In the genomic region with DNA sequence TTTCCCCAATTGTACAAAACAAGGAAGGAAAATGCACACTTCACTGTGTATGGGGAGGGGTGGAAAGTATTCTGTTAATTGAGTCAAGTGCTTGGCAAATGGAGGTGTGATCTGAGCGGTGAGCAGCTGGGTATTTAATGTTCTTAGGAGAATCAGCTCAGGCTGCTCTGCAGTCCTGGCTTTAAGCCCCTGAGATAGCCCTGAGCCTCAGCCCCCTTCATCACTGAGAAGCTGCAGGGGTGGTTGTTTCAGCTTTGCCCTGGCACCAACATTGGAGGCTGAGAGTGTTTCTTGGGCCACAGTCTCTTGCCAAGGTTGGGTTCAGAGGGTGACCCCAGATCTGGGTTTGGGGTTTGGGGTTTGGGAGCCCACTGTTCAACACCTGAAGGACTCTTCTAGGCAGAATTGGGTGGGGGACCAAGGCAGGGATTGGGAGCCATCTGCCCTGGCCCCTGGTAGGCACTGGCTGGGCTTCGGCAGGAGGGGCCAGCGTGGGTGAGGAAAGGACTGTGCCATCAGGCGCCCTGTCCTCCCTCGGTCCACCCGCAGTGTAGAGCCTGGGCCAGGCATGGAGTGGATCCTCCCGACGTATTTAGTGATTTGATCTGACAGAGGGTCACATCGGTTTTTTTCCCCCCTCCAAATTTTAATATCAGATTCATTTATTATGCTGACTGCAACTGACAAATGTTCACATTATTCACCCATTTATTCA, we compare ENCODE assay signal across 30 cellular contexts.
"Had no signal": no experiment of that assay in that cellular context is flagged by ENCODE, and none has a peak within 500 bp of the region (broad histone marks: within the 10 kb centered on the region; RNA-seq: fewer than 3 reads in every experiment).

No MANE protein-coding gene starts in this region.

- H3K4me1 Mint-ChIP-seq: activated CD4-positive, alpha-beta T cell treated with anti-CD3 and anti-CD28 coated beads for 36 hours; activated CD8-positive, alpha-beta memory T cell treated with anti-CD3 and anti-CD28 coated beads, Interleukin-2, amount 10 ng/mL, durations not matched to agents 7 days and 5 days; mesothelial cell of epicardium; naive B cell; stimulated activated memory B cell treated with anti-CD40 and anti-IgM and Interleukin-4, amounts not matched to agents 10 μg/mL and 1 μg/mL and 100 μg/mL, for 72 hours; stimulated activated naive CD8-positive, alpha-beta T cell treated with anti-CD3 and anti-CD28 coated beads, Interleukin-15, amount 100 ng/mL, for 72 hours had no signal

- H3K27ac Mint-ChIP-seq: activated CD4-positive, alpha-beta T cell treated with anti-CD3 and anti-CD28 coated beads for 36 hours; activated CD8-positive, alpha-beta memory T cell treated with anti-CD3 and anti-CD28 coated beads, Interleukin-2, amount 10 ng/mL, durations not matched to agents 7 days and 5 days; activated CD8-positive, alpha-beta T cell treated with anti-CD3 and anti-CD28 coated beads, Interleukin-2, amount 10 ng/mL, durations not matched to agents 7 days and 5 days; activated naive CD8-positive, alpha-beta T cell; activated T-helper 2 cell treated with anti-CD3 and anti-CD28 coated beads, Interferon-gamma antibody, Interleukin-2, Interleukin-4, amounts not matched to agents 10 μg/mL and 5 μg/mL and 100 μg/mL, durations not matched to agents 14 hours and 24 hours and 36 hours; mesothelial cell of epicardium; naive B cell; stimulated activated memory B cell treated with anti-CD40 and anti-IgM and Interleukin-4, amounts not matched to agents 10 μg/mL and 1 μg/mL and 100 μg/mL, for 72 hours; stimulated activated naive CD8-positive, alpha-beta T cell treated with anti-CD3 and anti-CD28 coated beads, Interleukin-15, amount 100 ng/mL, for 72 hours; T-helper 2 cell treated with Interferon-gamma antibody and Interleukin-4, amounts not matched to agents 5 μg/mL and 100 μg/mL, for 36 hours had no signal

- H3K27me3 Mint-ChIP-seq: activated CD4-positive, alpha-beta T cell treated with anti-CD3 and anti-CD28 coated beads for 36 hours; activated CD8-positive, alpha-beta memory T cell treated with anti-CD3 and anti-CD28 coated beads, Interleukin-2, amount 10 ng/mL, durations not matched to agents 7 days and 5 days; stimulated activated memory B cell treated with anti-CD40 and anti-IgM and Interleukin-4, amounts not matched to agents 10 μg/mL and 1 μg/mL and 100 μg/mL, for 72 hours; stimulated activated naive CD8-positive, alpha-beta T cell treated with anti-CD3 and anti-CD28 coated beads, Interleukin-15, amount 100 ng/mL, for 72 hours had no signal

- H3K36me3 Mint-ChIP-seq: activated CD8-positive, alpha-beta memory T cell treated with anti-CD3 and anti-CD28 coated beads, Interleukin-2, amount 10 ng/mL, durations not matched to agents 7 days and 5 days; activated naive CD8-positive, alpha-beta T cell; mesothelial cell of epicardium; naive B cell; stimulated activated memory B cell treated with anti-CD40 and anti-IgM and Interleukin-4, amounts not matched to agents 10 μg/mL and 1 μg/mL and 100 μg/mL, for 72 hours had no signal

- ATAC-seq: activated CD4-positive, alpha-beta T cell treated with anti-CD3 and anti-CD28 coated beads for 36 hours; activated CD8-positive, alpha-beta memory T cell treated with anti-CD3 and anti-CD28 coated beads, Interleukin-2, amount 10 ng/mL, durations not matched to agents 7 days and 5 days; activated CD8-positive, alpha-beta T cell treated with anti-CD3 and anti-CD28 coated beads, Interleukin-2, amount 10 ng/mL, durations not matched to agents 7 days and 5 days; body of pancreas; foreskin keratinocyte; left cardiac atrium; pancreas; stimulated activated memory B cell treated with anti-CD40 and anti-IgM and Interleukin-4, amounts not matched to agents 10 μg/mL and 1 μg/mL and 100 μg/mL, for 72 hours; stimulated activated naive CD8-positive, alpha-beta T cell treated with anti-CD3 and anti-CD28 coated beads, Interleukin-15, amount 100 ng/mL, for 72 hours; upper lobe of right lung had no signal

- DNase-seq: activated CD4-positive, alpha-beta T cell treated with anti-CD3 and anti-CD28 coated beads for 36 hours; activated CD4-positive, CD25-positive, alpha-beta regulatory T cell; activated CD8-positive, alpha-beta memory T cell treated with anti-CD3 and anti-CD28 coated beads, Interleukin-2, amount 10 ng/mL, durations not matched to agents 7 days and 5 days; activated CD8-positive, alpha-beta T cell treated with anti-CD3 and anti-CD28 coated beads, Interleukin-2, amount 10 ng/mL, durations not matched to agents 7 days and 5 days; activated naive CD4-positive, alpha-beta T cell; activated T-cell treated with anti-CD3 and anti-CD28 coated beads, Interleukin-2, amount 50 U/mL, for 48 hours; anterior cingulate cortex; body of pancreas; effector CD4-positive, alpha-beta T cell; foreskin keratinocyte; hippocampal formation; left cardiac atrium; mammary epithelial cell; naive B cell; nucleus accumbens; pancreas; retina; sigmoid colon; stimulated activated CD4-positive, alpha-beta T cell treated with anti-CD3 and anti-CD28 coated beads, Interleukin-1b, Interleukin-23, amount 100 ng/mL, for 48 hours; stimulated activated CD4-positive, alpha-beta T cell treated with anti-CD3 and anti-CD28 coated beads, Interleukin-4, amount 100 ng/mL, for 4 hours; stimulated activated CD8-positive, alpha-beta memory T cell treated with anti-CD3 and anti-CD28 coated beads, Interleukin-4, amount 100 ng/mL, for 48 hours; stimulated activated naive CD8-positive, alpha-beta T cell treated with anti-CD3 and anti-CD28 coated beads, Interleukin-15, amount 100 ng/mL, for 72 hours; T-helper 1 cell; tibial artery; upper lobe of right lung had no signal

- H3K4me3 Mint-ChIP-seq: activated CD4-positive, alpha-beta T cell treated with anti-CD3 and anti-CD28 coated beads for 36 hours; activated CD8-positive, alpha-beta memory T cell treated with anti-CD3 and anti-CD28 coated beads, Interleukin-2, amount 10 ng/mL, durations not matched to agents 7 days and 5 days; activated CD8-positive, alpha-beta T cell treated with anti-CD3 and anti-CD28 coated beads, Interleukin-2, amount 10 ng/mL, durations not matched to agents 7 days and 5 days; activated naive CD8-positive, alpha-beta T cell; mesothelial cell of epicardium; naive B cell; stimulated activated memory B cell treated with anti-CD40 and anti-IgM and Interleukin-4, amounts not matched to agents 10 μg/mL and 1 μg/mL and 100 μg/mL, for 72 hours; stimulated activated naive CD8-positive, alpha-beta T cell treated with anti-CD3 and anti-CD28 coated beads, Interleukin-15, amount 100 ng/mL, for 72 hours; T-helper 2 cell treated with Interferon-gamma antibody and Interleukin-4, amounts not matched to agents 5 μg/mL and 100 μg/mL, for 36 hours had no signal

- H3K9me3 Mint-ChIP-seq: activated T-helper 2 cell treated with anti-CD3 and anti-CD28 coated beads, Interferon-gamma antibody, Interleukin-2, Interleukin-4, amounts not matched to agents 10 μg/mL and 5 μg/mL and 100 μg/mL, durations not matched to agents 14 hours and 24 hours and 36 hours; mesothelial cell of epicardium; stimulated activated naive CD8-positive, alpha-beta T cell treated with anti-CD3 and anti-CD28 coated beads, Interleukin-15, amount 100 ng/mL, for 72 hours; T-helper 2 cell treated with Interferon-gamma antibody and Interleukin-4, amounts not matched to agents 5 μg/mL and 100 μg/mL, for 36 hours had no signal
